7 cellular contexts compared by ENCODE assay signal in genomic region chr1:11058595-11059165, GRCh38. TPM values are rescaled to one million over a fixed set of nuclear protein-coding genes. Genes with fewer than 3 reads are reported as not detected.
DNase-seq lines count a peak whose midpoint lies in the region; ATAC-seq and TF ChIP-seq lines count a peak whose summit lies in the region.

No MANE protein-coding gene starts in this region.

- H3K4me2 ChIP-seq in H9 (ENCODE audit: insufficient read depth, insufficient read length, low read length) = peak overlapping the region; percentile 56

- ATAC-seq in HG03159 (IDR thresholded peaks at IDR 0.05; ENCODE audit: unreplicated experiment) = no peak

- no peak overlapping the region for H3K18ac ChIP-seq in H9 (ENCODE audit: insufficient read length, low read depth, low read length)

- no peak overlapping the region for H3K23ac ChIP-seq in H9 (ENCODE audit: insufficient read length, low read depth, low read length)

- H3K4me1 Mint-ChIP-seq in H9 = peaks cover 13 to 19% of the 10 kb centered on the region in 2 experiments

- peaks cover 26 to 67% (median 37%) of the 10 kb centered on the region in 3 experiments for H3K36me3 Mint-ChIP-seq in H9 (ENCODE audit: insufficient read depth in 1 of 3, low read depth in 3 of 3)

- H3K23me2 ChIP-seq in H9 (ENCODE audit: insufficient read length, low read depth, low read length, poor library complexity, severe bottlenecking) = peaks cover 7% of the 10 kb centered on the region

- H4K8ac ChIP-seq in H9 (replicated peaks; ENCODE audit: insufficient read length, low read depth, low read length) = no peak overlapping the region

- no peak overlapping the region for H3K27ac ChIP-seq in H9 (ENCODE audit: insufficient read length, low read depth, low read length)
- peak overlapping the region in 3 of 4 donors; percentile 59 to 79 (median 78) for H3K27ac ChIP-seq in esophagus squamous epithelium

- in situ Hi-C loops in GM13977 (cut with MboI; ENCODE audit: low pct_unique_long_range_greater_than_20kb, low sequenced_read_pairs, unreplicated experiment) = no loop called here

- no peaks in the 10 kb centered on the region for H4K20me1 ChIP-seq in H9 (ENCODE audit: control insufficient read depth, insufficient read depth, insufficient read length)

- no peak overlapping the region for H2AK5ac ChIP-seq in H9 (ENCODE audit: insufficient read length, low read length)

- no peaks in the 10 kb centered on the region for H3K27me3 Mint-ChIP-seq in H9 (ENCODE audit: low read depth)

- H3K27me3 ChIP-seq in H9 (ENCODE audit: insufficient read depth, low read length) (no peaks in the 10 kb centered on the region; the same call in 1 of the 2 replicates), NT2/D1 (ENCODE audit: insufficient read depth, insufficient read length) (no peaks in the 10 kb centered on the region), esophagus squamous epithelium (no peaks in the 10 kb centered on the region)

- TF ChIP-seq POLR2A in esophagus squamous epithelium (IDR thresholded peaks at IDR 0.05) = no peak

- peaks cover 57% of the 10 kb centered on the region for H3K36me3 ChIP-seq in NT2/D1 (ENCODE audit: insufficient read depth, insufficient read length, low read length)
- peaks cover 9 to 56% (median 14%) of the 10 kb centered on the region in 3 donors for H3K36me3 ChIP-seq in esophagus squamous epithelium

- no CpG with 5 or more reads among the region's 28 CpGs for WGBS in H9 (ENCODE audit: extremely low coverage, insufficient read length, low lambda C conversion rate)
- 23 to 59% methylated on average over 4 to 8 of the region's 28 CpGs for WGBS in esophagus squamous epithelium, 2 donors

- H2BK20ac ChIP-seq in H9 (ENCODE audit: low read depth, low read length, poor library complexity, severe bottlenecking) = no peak overlapping the region

- TF ChIP-seq CTCF in H9 (conservative IDR thresholded peaks at IDR 0.05) (no peak), esophagus squamous epithelium (IDR thresholded peaks at IDR 0.05) (no peak), GM13977 (IDR thresholded peaks at IDR 0.05; ENCODE audit: extremely low read depth, insufficient read depth, missing control alignments) (no peak)

- no peaks in the 10 kb centered on the region for H3K4me1 ChIP-seq in H9 (ENCODE audit: insufficient read depth, low read length)
- H3K4me1 ChIP-seq in NT2/D1 (ENCODE audit: insufficient read depth, insufficient read length) = peaks cover 5% of the 10 kb centered on the region
- H3K4me1 ChIP-seq in esophagus squamous epithelium = peaks cover 12 to 38% (median 16%) of the 10 kb centered on the region in 3 donors

- H2BK15ac ChIP-seq in H9 (ENCODE audit: low read depth, low read length) = no peak overlapping the region

- H3K4ac ChIP-seq in H9 (ENCODE audit: low read depth, low read length) = no peak overlapping the region

- no peaks in the 10 kb centered on the region for H3K79me1 ChIP-seq in H9 (ENCODE audit: insufficient read depth, low read depth, low read length, poor library complexity, severe bottlenecking)

- peak overlapping the region; percentile 88 to 91 for H3K4me3 Mint-ChIP-seq in H9

- H4K91ac ChIP-seq in H9 (ENCODE audit: insufficient read length, low read depth, low read length) = no peak overlapping the region

- H3K4me3 ChIP-seq in NT2/D1 (ENCODE audit: insufficient read length, low read depth) (peak overlapping the region; percentile 84), esophagus squamous epithelium (peak overlapping the region; percentile 70 to 99 (median 88)), skeletal muscle cell (ENCODE audit: low read depth, low read length) (peak overlapping the region; percentile 96)

- peak overlapping the region in 1 of 3 experiments; percentile 48; a peak in 2 of 7 replicates for H3K27ac Mint-ChIP-seq in H9

- no peak overlapping the region for H3K56ac ChIP-seq in H9 (ENCODE audit: insufficient read length, low read depth, low read length)

- no peak overlapping the region for H3K14ac ChIP-seq in H9 (ENCODE audit: insufficient read depth, low read length)

- H3K9me3 Mint-ChIP-seq in H9 = no peaks in the 10 kb centered on the region

- H2BK120ac ChIP-seq in H9 (ENCODE audit: low read depth, low read length, poor library complexity, severe bottlenecking) = no peak overlapping the region

- peak overlapping the region; percentile 15 for H3K9ac ChIP-seq in H9 (ENCODE audit: extremely low read depth, insufficient read length, low read length)
- peak overlapping the region; percentile 95 for H3K9ac ChIP-seq in NT2/D1 (ENCODE audit: insufficient read length, low read depth)

- intact Hi-C loops in esophagus squamous epithelium (cut with DNase I) = no loop called here

- no peaks in the 10 kb centered on the region for H3K9me3 ChIP-seq in H9 (ENCODE audit: control insufficient read depth, low read depth, low read length)
- H3K9me3 ChIP-seq in NT2/D1 (ENCODE audit: insufficient read depth, low read length) = no peaks in the 10 kb centered on the region
- H3K9me3 ChIP-seq in esophagus squamous epithelium = no peaks in the 10 kb centered on the region

- H3T11ph ChIP-seq in H9 (ENCODE audit: low read length) = no peak overlapping the region

- H4K5ac ChIP-seq in H9 (ENCODE audit: insufficient read length, low read depth, low read length) = no peak overlapping the region

- no peak overlapping the region for H2BK12ac ChIP-seq in H9 (ENCODE audit: insufficient read length, low read depth, low read length)

- H2BK5ac ChIP-seq in H9 (ENCODE audit: insufficient read length, low read length) = no peak overlapping the region

- H3K79me2 ChIP-seq in H9 (ENCODE audit: insufficient read depth, low read length) = peaks cover 2% of the 10 kb centered on the region; the same call in 1 of the 2 replicates

- DNase-seq in H9 (no peak), NT2/D1 (ENCODE audit: low read depth, low spot score) (no peak), esophagus squamous epithelium (lab: John Stamatoyannopoulos, UW) (no peak), skeletal muscle cell (ENCODE audit: low read depth) (no peak), GM13977 (ENCODE audit: low spot score) (no peak), Ammon's horn (ENCODE audit: low spot score) (no peak)

- no peak overlapping the region for H2AFZ ChIP-seq in H9 (ENCODE audit: low read length)

RNA-seq across cellular contexts. Expression of gene SRM, which starts 1.1 kb away (rescaled TPM):
- total RNA-seq in H9 (2021) = 196 and 212 TPM in 2 replicates
- total RNA-seq in esophagus squamous epithelium = 10 to 100 TPM; 21.7 to 79.8 (median 40.6) TPM

RNA-seq across cellular contexts. Expression of gene MASP2, which starts 11.6 kb away (rescaled TPM):
- total RNA-seq in H9 (2021) (0.46 and 0.57 TPM in 2 replicates), esophagus squamous epithelium (under 1 TPM in 1 of 4 donors, not detected in 3; 0.19 TPM)

RNA-seq across cellular contexts. Expression of gene EXOSC10, which starts 41.0 kb away (rescaled TPM):
- 83.4 and 89.0 TPM in 2 replicates for total RNA-seq in H9 (2021)
- total RNA-seq in esophagus squamous epithelium = 10 to 100 TPM; 32.0 to 62.4 (median 40.8) TPM

RNA-seq across cellular contexts. Expression of gene TARDBP, which starts 46.2 kb away (rescaled TPM):
- total RNA-seq in H9 (2021) = 207 and 209 TPM in 2 replicates
- total RNA-seq in esophagus squamous epithelium = 100 to 1,000 TPM in 2 of 4 donors, 10 to 100 TPM in 2; 51.2 to 110 (median 96.6) TPM
